26 cellular contexts compared by ENCODE assay signal in genomic region chr12:89682284-89682683, GRCh38.
"Had no signal": no experiment of that assay in that cellular context is flagged by ENCODE, and none has a peak within 500 bp of the region (broad histone marks: within the 10 kb centered on the region; RNA-seq: fewer than 3 reads in every experiment).

No MANE protein-coding gene starts in this region.

- H3K27me3 ChIP-seq: dorsolateral prefrontal cortex, gastrocnemius medialis, ovary, spleen, suprapubic skin, transverse colon, upper lobe of right lung, uterus had no signal

- FAIRE-seq: keratinocyte had no signal

- H3K27ac ChIP-seq: dorsolateral prefrontal cortex, epithelial cell of prostate, gastrocnemius medialis, lower lobe of right lung, ovary, psoas muscle, skin epidermis, spleen, suprapubic skin, transverse colon, upper lobe of right lung, uterus had no signal

- DNase-seq: dorsolateral prefrontal cortex; effector CD4-positive, alpha-beta T cell; foreskin fibroblast; gastrocnemius medialis; head of caudate nucleus; left ventricle myocardium superior; lower lobe of right lung; natural killer cell; occipital lobe; ovary; posterior cingulate gyrus; psoas muscle; right cardiac atrium; spleen; stimulated activated CD4-positive, alpha-beta T cell treated with anti-CD3 and anti-CD28 coated beads, Interleukin-2, amount 100 ng/mL, for 48 hours; stimulated activated CD8-positive, alpha-beta memory T cell treated with anti-CD3 and anti-CD28 coated beads, Interleukin-4, amount 100 ng/mL, for 48 hours; stimulated activated naive CD4-positive, alpha-beta T cell; stimulated activated naive CD8-positive, alpha-beta T cell treated with anti-CD3 and anti-CD28 coated beads, Interleukin-15, amount 100 ng/mL, for 72 hours; transverse colon; upper lobe of right lung; uterus had no signal

- H3K4me3 ChIP-seq: dorsolateral prefrontal cortex, gastrocnemius medialis, lower lobe of right lung, ovary, psoas muscle, skin epidermis, spleen, suprapubic skin, transverse colon, upper lobe of right lung, uterus had no signal

- ATAC-seq: esophagus mucosa; gastrocnemius medialis; left ventricle myocardium superior; lower lobe of right lung; psoas muscle; right cardiac atrium; stimulated activated naive CD8-positive, alpha-beta T cell treated with anti-CD3 and anti-CD28 coated beads, Interleukin-15, amount 100 ng/mL, for 72 hours; upper lobe of right lung had no signal

- H3K36me3 ChIP-seq: gastrocnemius medialis, lower lobe of right lung, ovary, suprapubic skin, transverse colon, upper lobe of right lung, uterus had no signal

- H3K9me3 ChIP-seq: ovary had no signal

- H3K4me1 ChIP-seq: lower lobe of right lung, uterus had no signal
